ENCODE assay signal across 8 cellular contexts in genomic region chr7:157875230-157876179, GRCh38.
DNase-seq lines count a peak whose midpoint lies in the region; ATAC-seq lines count a peak whose summit lies in the region.

No MANE protein-coding gene starts in this region.

- peak overlapping the region in 6 of 11 experiments; percentile 11 to 51 (median 36); a peak in 9 of 22 replicates for H3K9ac ChIP-seq in BLaER1 treated with 17β-estradiol and CSF1 and Interleukin-3, amounts not matched to agents 10 nM and 100 nM

- DNase-seq in Kasumi-1 (lab: John Stamatoyannopoulos, UW) (peak; percentile 18 to 37), T1000 (lab: John Stamatoyannopoulos, UW) (no peak), GOT3 (lab: John Stamatoyannopoulos, UW) (no peak)
- peak; percentile 72 for DNase-seq in activated CD4-positive, alpha-beta T cell treated with anti-CD3 and anti-CD28 coated beads for 48 hours
- peak; percentile 43 for DNase-seq in stimulated activated CD4-positive, alpha-beta T cell treated with anti-CD3 and anti-CD28 coated beads, Interleukin-2, amount 100 ng/mL, for 4 hours (ENCODE audit: low read depth)

- peaks cover 29 to 48% (median 37%) of the 10 kb centered on the region in 10 experiments for H3K4me1 ChIP-seq in BLaER1 treated with 17β-estradiol and CSF1 and Interleukin-3, amounts not matched to agents 10 nM and 100 nM

- ATAC-seq in esophagus mucosa (peak; percentile 70), GM18870 (IDR thresholded peaks at IDR 0.05; ENCODE audit: unreplicated experiment) (no peak)

- peaks cover 0 to 15% (median 3%) of the 10 kb centered on the region in 11 experiments; a peak in 4 of 22 replicates for H3K9me3 ChIP-seq in BLaER1 treated with 17β-estradiol and CSF1 and Interleukin-3, amounts not matched to agents 10 nM and 100 nM (replicated peaks in 1 of 11)

- no peaks in the 10 kb centered on the region for H3K36me3 ChIP-seq in BLaER1 treated with 17β-estradiol and CSF1 and Interleukin-3, amounts not matched to agents 10 nM and 100 nM

- H3K27me3 ChIP-seq in BLaER1 treated with 17β-estradiol and CSF1 and Interleukin-3, amounts not matched to agents 10 nM and 100 nM = peaks cover 0 to 16% (median 0%) of the 10 kb centered on the region in 11 experiments; a peak in 5 of 22 replicates

- H3K27ac ChIP-seq in BLaER1 treated with 17β-estradiol and CSF1 and Interleukin-3, amounts not matched to agents 10 nM and 100 nM = peak overlapping the region in 1 of 11 experiments; percentile 7; a peak in 1 of 22 replicates

- peak overlapping the region in 7 of 10 experiments; percentile 18 to 54 (median 39); a peak in 11 of 20 replicates for H3K4me3 ChIP-seq in BLaER1 treated with 17β-estradiol and CSF1 and Interleukin-3, amounts not matched to agents 10 nM and 100 nM

- H4K20me1 ChIP-seq in BLaER1 treated with 17β-estradiol and CSF1 and Interleukin-3, amounts not matched to agents 10 nM and 100 nM = peaks cover 0 to 16% (median 0%) of the 10 kb centered on the region in 11 experiments; a peak in 2 of 22 replicates

- H3K4me2 ChIP-seq in BLaER1 treated with 17β-estradiol and CSF1 and Interleukin-3, amounts not matched to agents 10 nM and 100 nM = peak overlapping the region; percentile 60 to 80 (median 71)

Comparison
In these comparisons a context has a peak if more than half of its experiments do, and no peak if none do; other contexts are left out.
1. DNase-seq: peak in Kasumi-1 (2 of 2), activated CD4-positive, alpha-beta T cell treated with anti-CD3 and anti-CD28 coated beads for 48 hours (single experiment) and stimulated activated CD4-positive, alpha-beta T cell treated with anti-CD3 and anti-CD28 coated beads, Interleukin-2, amount 100 ng/mL, for 4 hours (single experiment); none in T1000 (single experiment) and GOT3 (single experiment).